ENCODE assay signal across 2 cellular contexts in the genomic region with DNA sequence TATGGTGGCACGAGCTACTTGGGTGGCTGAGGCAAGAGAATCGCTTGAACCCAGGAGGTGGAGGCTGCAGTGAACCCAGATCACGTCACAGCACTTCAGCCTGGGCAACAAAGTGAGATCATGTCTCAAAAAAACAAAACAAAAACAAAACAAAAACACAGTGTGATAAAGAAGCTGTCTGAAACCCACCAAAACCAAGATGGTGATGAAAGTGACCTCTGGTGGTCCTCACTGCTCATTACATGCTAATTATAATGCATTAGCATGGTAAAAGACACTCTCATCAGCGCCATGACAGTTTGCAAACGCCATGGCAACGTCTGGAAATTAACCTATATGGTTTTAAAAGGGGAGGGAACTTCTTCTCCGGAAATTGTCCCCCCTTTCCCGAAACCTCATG.
TF ChIP-seq lines count a peak whose summit lies in the region.

No MANE protein-coding gene starts in this region.

TF ChIP-seq in GM23338, 12 proteins besides CTCF, POLR2A, EP300 and RAD21 (continues in another document):
- TF ChIP-seq NANOG (IDR thresholded peaks at IDR 0.05; ENCODE audit: borderline replicate concordance) (no peak), EZH2 (IDR thresholded peaks at IDR 0.05; ENCODE audit: low read depth, unreplicated experiment) (no peak), STAT1 (IDR thresholded peaks at IDR 0.05; ENCODE audit: unreplicated experiment) (no peak), EZH2phosphoT487 (IDR thresholded peaks at IDR 0.05; ENCODE audit: unreplicated experiment) (no peak), ZNF331 (CRISPR knock-in tag; IDR thresholded peaks at IDR 0.05; ENCODE audit: low read depth) (no peak), POLR2AphosphoS5 (IDR thresholded peaks at IDR 0.05; ENCODE audit: low read depth) (no peak), JUNB (IDR thresholded peaks at IDR 0.05; ENCODE audit: unreplicated experiment) (no peak), ZNF114 (CRISPR knock-in tag; IDR thresholded peaks at IDR 0.05) (no peak)
- TF ChIP-seq, protein P1, sequence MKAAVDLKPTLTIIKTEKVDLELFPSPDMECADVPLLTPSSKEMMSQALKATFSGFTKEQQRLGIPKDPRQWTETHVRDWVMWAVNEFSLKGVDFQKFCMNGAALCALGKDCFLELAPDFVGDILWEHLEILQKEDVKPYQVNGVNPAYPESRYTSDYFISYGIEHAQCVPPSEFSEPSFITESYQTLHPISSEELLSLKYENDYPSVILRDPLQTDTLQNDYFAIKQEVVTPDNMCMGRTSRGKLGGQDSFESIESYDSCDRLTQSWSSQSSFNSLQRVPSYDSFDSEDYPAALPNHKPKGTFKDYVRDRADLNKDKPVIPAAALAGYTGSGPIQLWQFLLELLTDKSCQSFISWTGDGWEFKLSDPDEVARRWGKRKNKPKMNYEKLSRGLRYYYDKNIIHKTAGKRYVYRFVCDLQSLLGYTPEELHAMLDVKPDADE (IDR thresholded peaks at IDR 0.05) = no peak
- TF ChIP-seq, protein P2, sequence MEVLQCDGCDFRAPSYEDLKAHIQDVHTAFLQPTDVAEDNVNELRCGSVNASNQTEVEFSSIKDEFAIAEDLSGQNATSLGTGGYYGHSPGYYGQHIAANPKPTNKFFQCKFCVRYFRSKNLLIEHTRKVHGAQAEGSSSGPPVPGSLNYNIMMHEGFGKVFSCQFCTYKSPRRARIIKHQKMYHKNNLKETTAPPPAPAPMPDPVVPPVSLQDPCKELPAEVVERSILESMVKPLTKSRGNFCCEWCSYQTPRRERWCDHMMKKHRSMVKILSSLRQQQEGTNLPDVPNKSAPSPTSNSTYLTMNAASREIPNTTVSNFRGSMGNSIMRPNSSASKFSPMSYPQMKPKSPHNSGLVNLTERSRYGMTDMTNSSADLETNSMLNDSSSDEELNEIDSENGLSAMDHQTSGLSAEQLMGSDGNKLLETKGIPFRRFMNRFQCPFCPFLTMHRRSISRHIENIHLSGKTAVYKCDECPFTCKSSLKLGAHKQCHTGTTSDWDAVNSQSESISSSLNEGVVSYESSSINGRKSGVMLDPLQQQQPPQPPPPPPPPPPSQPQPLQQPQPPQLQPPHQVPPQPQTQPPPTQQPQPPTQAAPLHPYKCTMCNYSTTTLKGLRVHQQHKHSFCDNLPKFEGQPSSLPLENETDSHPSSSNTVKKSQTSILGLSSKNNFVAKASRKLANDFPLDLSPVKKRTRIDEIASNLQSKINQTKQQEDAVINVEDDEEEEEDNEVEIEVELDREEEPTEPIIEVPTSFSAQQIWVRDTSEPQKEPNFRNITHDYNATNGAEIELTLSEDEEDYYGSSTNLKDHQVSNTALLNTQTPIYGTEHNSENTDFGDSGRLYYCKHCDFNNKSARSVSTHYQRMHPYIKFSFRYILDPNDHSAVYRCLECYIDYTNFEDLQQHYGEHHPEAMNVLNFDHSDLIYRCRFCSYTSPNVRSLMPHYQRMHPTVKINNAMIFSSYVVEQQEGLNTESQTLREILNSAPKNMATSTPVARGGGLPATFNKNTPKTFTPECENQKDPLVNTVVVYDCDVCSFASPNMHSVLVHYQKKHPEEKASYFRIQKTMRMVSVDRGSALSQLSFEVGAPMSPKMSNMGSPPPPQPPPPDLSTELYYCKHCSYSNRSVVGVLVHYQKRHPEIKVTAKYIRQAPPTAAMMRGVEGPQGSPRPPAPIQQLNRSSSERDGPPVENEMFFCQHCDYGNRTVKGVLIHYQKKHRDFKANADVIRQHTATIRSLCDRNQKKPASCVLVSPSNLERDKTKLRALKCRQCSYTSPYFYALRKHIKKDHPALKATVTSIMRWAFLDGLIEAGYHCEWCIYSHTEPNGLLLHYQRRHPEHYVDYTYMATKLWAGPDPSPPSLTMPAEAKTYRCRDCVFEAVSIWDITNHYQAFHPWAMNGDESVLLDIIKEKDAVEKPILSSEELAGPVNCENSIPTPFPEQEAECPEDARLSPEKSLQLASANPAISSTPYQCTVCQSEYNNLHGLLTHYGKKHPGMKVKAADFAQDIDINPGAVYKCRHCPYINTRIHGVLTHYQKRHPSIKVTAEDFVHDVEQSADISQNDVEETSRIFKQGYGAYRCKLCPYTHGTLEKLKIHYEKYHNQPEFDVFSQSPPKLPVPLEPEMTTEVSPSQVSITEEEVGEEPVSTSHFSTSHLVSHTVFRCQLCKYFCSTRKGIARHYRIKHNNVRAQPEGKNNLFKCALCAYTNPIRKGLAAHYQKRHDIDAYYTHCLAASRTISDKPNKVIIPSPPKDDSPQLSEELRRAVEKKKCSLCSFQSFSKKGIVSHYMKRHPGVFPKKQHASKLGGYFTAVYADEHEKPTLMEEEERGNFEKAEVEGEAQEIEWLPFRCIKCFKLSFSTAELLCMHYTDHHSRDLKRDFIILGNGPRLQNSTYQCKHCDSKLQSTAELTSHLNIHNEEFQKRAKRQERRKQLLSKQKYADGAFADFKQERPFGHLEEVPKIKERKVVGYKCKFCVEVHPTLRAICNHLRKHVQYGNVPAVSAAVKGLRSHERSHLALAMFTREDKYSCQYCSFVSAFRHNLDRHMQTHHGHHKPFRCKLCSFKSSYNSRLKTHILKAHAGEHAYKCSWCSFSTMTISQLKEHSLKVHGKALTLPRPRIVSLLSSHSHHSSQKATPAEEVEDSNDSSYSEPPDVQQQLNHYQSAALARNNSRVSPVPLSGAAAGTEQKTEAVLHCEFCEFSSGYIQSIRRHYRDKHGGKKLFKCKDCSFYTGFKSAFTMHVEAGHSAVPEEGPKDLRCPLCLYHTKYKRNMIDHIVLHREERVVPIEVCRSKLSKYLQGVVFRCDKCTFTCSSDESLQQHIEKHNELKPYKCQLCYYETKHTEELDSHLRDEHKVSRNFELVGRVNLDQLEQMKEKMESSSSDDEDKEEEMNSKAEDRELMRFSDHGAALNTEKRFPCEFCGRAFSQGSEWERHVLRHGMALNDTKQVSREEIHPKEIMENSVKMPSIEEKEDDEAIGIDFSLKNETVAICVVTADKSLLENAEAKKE (CRISPR knock-in tag; IDR thresholded peaks at IDR 0.05) = no peak

TF ChIP-seq in HepG2, 621 proteins besides CTCF, POLR2A, EP300 and RAD21:
- TF ChIP-seq STAG1 (CRISPR knock-in tag; IDR thresholded peaks at IDR 0.05) (peak; percentile 34; the same call in 1 of the 2 replicates), TCF7L2 (IDR thresholded peaks at IDR 0.05; ENCODE audit: low read depth, low read length) (no peak), SETDB1 (CRISPR knock-in tag; IDR thresholded peaks at IDR 0.05; ENCODE audit: borderline replicate concordance) (no peak)
